ENCODE assay signal across 1 cellular context in genomic region chr16:84610385-84610784, GRCh38.
TF ChIP-seq lines count a peak whose summit lies in the region.

No MANE protein-coding gene starts in this region.

TF ChIP-seq in IMR-90, 13 proteins besides CTCF, POLR2A, EP300 and RAD21:
- no peak for TF ChIP-seq NFE2L2 (IDR thresholded peaks at IDR 0.05; ENCODE audit: low read depth, low read length)
- TF ChIP-seq USF2 (IDR thresholded peaks at IDR 0.05; ENCODE audit: low read depth, low read length): peak; percentile 83
- no peak for TF ChIP-seq FOS (IDR thresholded peaks at IDR 0.05; ENCODE audit: low read depth, low read length)
- no peak for TF ChIP-seq RCOR1 (IDR thresholded peaks at IDR 0.05; ENCODE audit: insufficient replicate concordance, low read length)
